10 cellular contexts compared by ENCODE assay signal in the genomic region with DNA sequence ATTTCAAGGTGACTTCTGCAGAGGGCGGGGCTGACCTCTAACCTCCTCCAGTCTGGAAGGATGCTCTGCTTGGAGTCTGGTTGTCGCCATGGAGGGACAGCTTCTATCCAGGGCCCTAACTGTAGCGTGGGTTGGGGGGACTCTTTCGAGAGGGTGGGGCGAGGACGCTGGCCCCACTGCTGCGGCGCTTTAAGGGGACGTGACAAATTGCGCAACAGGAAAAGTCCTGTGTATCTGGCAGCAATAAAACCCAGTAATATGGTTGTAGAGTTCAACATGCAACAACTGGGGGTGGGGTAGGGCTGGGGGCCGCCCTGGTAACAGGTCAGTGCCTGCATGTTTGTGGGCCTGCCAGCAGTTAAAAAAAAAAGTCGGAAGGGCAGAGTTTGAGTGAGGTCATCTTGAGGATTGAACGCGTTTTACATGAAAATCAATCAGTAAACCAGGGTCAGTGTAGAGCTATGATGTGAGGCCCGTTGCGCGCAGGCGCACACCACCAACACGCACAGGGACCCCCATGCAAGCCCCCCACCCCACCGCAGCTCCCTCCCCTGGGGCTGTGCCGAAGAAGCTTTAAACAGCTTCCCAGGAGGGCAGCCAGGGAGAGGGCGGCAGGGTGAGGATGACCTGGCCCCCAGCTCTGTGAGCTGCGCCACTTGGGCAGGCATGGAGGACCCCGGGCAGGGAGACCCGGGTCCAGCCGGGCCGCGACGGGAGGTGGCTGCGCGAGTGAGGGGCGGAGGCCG. TPM values are rescaled to one million over a fixed set of nuclear protein-coding genes. Genes with fewer than 3 reads are reported as not detected.
DNase-seq lines count a peak whose midpoint lies in the region; ATAC-seq and TF ChIP-seq lines count a peak whose summit lies in the region.
"Had no signal": no experiment of that assay in that cellular context is flagged by ENCODE, and none has a peak within 500 bp of the region (broad histone marks: within the 10 kb centered on the region; RNA-seq: fewer than 3 reads in every experiment).

No MANE protein-coding gene starts in this region.

- TF ChIP-seq CTCF in kidney epithelial cell (IDR thresholded peaks at IDR 0.05; ENCODE audit: insufficient read depth, low read length, poor library complexity, severe bottlenecking) = no peak

- peak overlapping the region; percentile 50 for H3K9ac ChIP-seq in NT2/D1 (ENCODE audit: insufficient read length, low read depth)
- H3K9ac ChIP-seq in rectal smooth muscle tissue (ENCODE audit: low read length) = no peak overlapping the region

- no peak overlapping the region for H3K27ac ChIP-seq in rectal smooth muscle tissue (ENCODE audit: low read depth, low read length)

- H3K27me3 ChIP-seq in NT2/D1 (ENCODE audit: insufficient read depth, insufficient read length) (peaks cover 82% of the 10 kb centered on the region), kidney epithelial cell (ENCODE audit: control insufficient read depth, insufficient read depth, low read length) (peaks cover 33% of the 10 kb centered on the region), rectal smooth muscle tissue (ENCODE audit: control insufficient read depth, insufficient read depth, low read length) (peaks cover 42% of the 10 kb centered on the region)

- H3K4me3 ChIP-seq in NT2/D1 (ENCODE audit: insufficient read length, low read depth) (peak overlapping the region; percentile 17), kidney epithelial cell (ENCODE audit: low read depth, low read length) (peak overlapping the region; percentile 59), rectal smooth muscle tissue (ENCODE audit: low read length) (peak overlapping the region; percentile 59)

- no peak for DNase-seq in NT2/D1 (ENCODE audit: low read depth, low spot score)
- no peak for DNase-seq in kidney epithelial cell (ENCODE audit: low read depth)
- no peak for DNase-seq in COLO829 (ENCODE audit: low spot score)
- no peak for DNase-seq in DMS114 treated with DMSO at 0.1 percent for 48 hours (lab: John Stamatoyannopoulos, UW; ENCODE audit: unreplicated experiment)
- DNase-seq in NCI-H1930 (lab: John Stamatoyannopoulos, UW) = no peak
- DNase-seq in NCI-H2081 treated with DMSO at 0.1 percent for 48 hours (lab: John Stamatoyannopoulos, UW) = no peak
- DNase-seq: activated CD4-positive, alpha-beta T cell treated with anti-CD3 and anti-CD28 coated beads, Interleukin-2, amount 10 ng/mL, durations not matched to agents 7 days and 5 days; EL had no signal

- peak; percentile 24 for ATAC-seq in GM19463 (IDR thresholded peaks at IDR 0.05; ENCODE audit: unreplicated experiment)

- peaks cover 10% of the 10 kb centered on the region; the same call in 1 of the 2 replicates for H3K9me3 ChIP-seq in NT2/D1 (ENCODE audit: insufficient read depth, low read length)

- H3K4me1 ChIP-seq in NT2/D1 (ENCODE audit: insufficient read depth, insufficient read length) (peaks cover 8% of the 10 kb centered on the region), rectal smooth muscle tissue (ENCODE audit: control insufficient read depth, insufficient read depth, low read length) (peaks cover 4% of the 10 kb centered on the region)

- H3K36me3 ChIP-seq in NT2/D1 (ENCODE audit: insufficient read depth, insufficient read length, low read length) (no peaks in the 10 kb centered on the region), kidney epithelial cell (ENCODE audit: control insufficient read depth, insufficient read depth, low read length) (no peaks in the 10 kb centered on the region), rectal smooth muscle tissue (ENCODE audit: control insufficient read depth, insufficient read depth, low read length) (no peaks in the 10 kb centered on the region)

RNA-seq across cellular contexts. Expression of gene SHH, which starts 4.3 kb away (rescaled TPM):
- 2.8 and 4.5 TPM in 2 replicates for total RNA-seq in kidney epithelial cell
- total RNA-seq: activated CD4-positive, alpha-beta T cell treated with anti-CD3 and anti-CD28 coated beads, Interleukin-2, amount 10 ng/mL, durations not matched to agents 7 days and 5 days had no signal
